Comparison of ENCODE assay signal across 9 cellular contexts in the genomic region with DNA sequence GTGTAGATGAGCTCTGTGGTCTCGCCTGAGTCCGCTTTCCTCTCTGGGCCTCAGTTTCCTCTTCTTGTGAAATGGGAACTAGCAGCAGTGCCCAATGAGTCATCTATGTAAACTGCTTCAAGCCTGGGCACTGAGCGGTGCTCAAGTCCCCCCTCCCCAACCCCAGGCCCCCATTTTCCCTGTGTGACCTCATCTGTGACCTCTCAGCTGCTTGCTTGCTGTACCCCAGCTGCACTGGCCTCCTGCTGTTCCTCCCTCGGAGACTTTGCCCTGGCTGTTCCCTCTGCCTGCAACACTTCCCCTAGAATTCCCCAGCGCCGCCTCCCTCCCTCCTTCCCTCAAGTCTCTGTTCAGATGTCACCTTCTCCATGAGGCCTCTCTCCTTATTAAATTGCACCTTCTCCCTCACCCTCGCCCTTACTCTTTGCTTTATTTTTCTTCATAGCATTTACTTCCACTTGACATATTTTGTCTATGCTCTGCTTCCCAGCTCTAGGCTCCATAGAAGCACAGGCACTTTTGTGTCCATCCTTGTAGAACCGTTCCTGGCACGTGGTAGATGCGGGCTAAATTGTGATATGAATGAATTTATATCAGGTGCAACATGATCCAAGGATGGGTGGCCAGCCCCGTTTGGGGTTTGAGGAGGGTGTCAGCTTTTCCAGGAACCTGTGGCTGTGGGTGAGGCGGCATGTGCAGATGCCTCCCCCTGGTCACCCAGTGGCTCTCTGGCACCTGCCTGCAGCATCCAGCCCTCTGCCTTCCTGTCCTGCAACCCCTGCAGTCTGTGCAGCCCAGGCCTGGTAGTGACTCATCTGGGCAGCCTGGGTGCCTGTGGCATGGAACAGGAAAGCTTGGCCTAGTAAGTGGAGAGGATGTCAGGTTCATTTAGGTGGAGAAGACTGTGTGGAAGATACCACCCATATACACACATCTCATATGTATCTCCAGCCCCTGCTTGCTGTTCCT. TPM values are rescaled to one million over a fixed set of nuclear protein-coding genes. Genes with fewer than 3 reads are reported as not detected.
A peak's percentile ranks its signal among the peaks of the same experiment; 100 is the strongest.
DNase-seq lines count a peak whose midpoint lies in the region; ATAC-seq and TF ChIP-seq lines count a peak whose summit lies in the region.
"Had no signal": no experiment of that assay in that cellular context is flagged by ENCODE, and none has a peak within 500 bp of the region (broad histone marks: within the 10 kb centered on the region; RNA-seq: fewer than 3 reads in every experiment).

No MANE protein-coding gene starts in this region.

- TF ChIP-seq POLR2A in gastroesophageal sphincter (IDR thresholded peaks at IDR 0.05): no peak

- H3K4me1 Mint-ChIP-seq in central memory CD8-positive, alpha-beta T cell: peaks cover 5% of the 10 kb centered on the region
- peaks cover 34 to 38% of the 10 kb centered on the region in 2 donors for H3K4me1 Mint-ChIP-seq in natural killer cell

- no peaks in the 10 kb centered on the region for H3K27me3 Mint-ChIP-seq in central memory CD8-positive, alpha-beta T cell
- H3K27me3 Mint-ChIP-seq in natural killer cell (ENCODE audit: low read depth in 2 of 2): no peaks in the 10 kb centered on the region

- peak overlapping the region; percentile 2 for H3K4me3 Mint-ChIP-seq in central memory CD8-positive, alpha-beta T cell
- H3K4me3 Mint-ChIP-seq in natural killer cell: peak overlapping the region; percentile 45

- ATAC-seq in central memory CD8-positive, alpha-beta T cell (replicated peaks; ENCODE audit: extremely low read depth, poor library complexity, severe bottlenecking): no peak
- ATAC-seq in natural killer cell (no peak), gastroesophageal sphincter (no peak)

- peaks cover 0 to 10% (median 0%) of the 10 kb centered on the region in 3 donors for H3K9me3 ChIP-seq in gastroesophageal sphincter
- no peaks in the 10 kb centered on the region for H3K9me3 ChIP-seq in effector memory CD4-positive, alpha-beta T cell (ENCODE audit: control insufficient read depth, low read length)

- H3K36me3 ChIP-seq in gastroesophageal sphincter: no peaks in the 10 kb centered on the region
- no peaks in the 10 kb centered on the region for H3K36me3 ChIP-seq in effector memory CD4-positive, alpha-beta T cell (ENCODE audit: control insufficient read depth, insufficient read depth, low read length)

- no peak overlapping the region for H3K27ac Mint-ChIP-seq in central memory CD8-positive, alpha-beta T cell (ENCODE audit: low read depth)
- H3K27ac Mint-ChIP-seq in natural killer cell: peak overlapping the region in 1 of 2 donors; percentile 58

- H3K27ac ChIP-seq in substantia nigra (ENCODE audit: low read depth, low read length, poor library complexity, severe bottlenecking) (no peak overlapping the region), gastroesophageal sphincter (no peak overlapping the region)
- H3K27ac ChIP-seq in effector memory CD4-positive, alpha-beta T cell (ENCODE audit: insufficient read depth, low read length, poor library complexity, severe bottlenecking): no peak overlapping the region

- H3K9me3 Mint-ChIP-seq in central memory CD8-positive, alpha-beta T cell: no peaks in the 10 kb centered on the region
- H3K9me3 Mint-ChIP-seq in natural killer cell: no peaks in the 10 kb centered on the region

- DNase-seq in DMS79 (lab: John Stamatoyannopoulos, UW) (peak; percentile 95), NCI-H187 treated with DMSO at 0.1 percent for 48 hours (lab: John Stamatoyannopoulos, UW) (peak; percentile 75), natural killer cell (no peak), substantia nigra (lab: John Stamatoyannopoulos, UW) (no peak), GM13977 (ENCODE audit: low spot score) (no peak)
- no peak for DNase-seq in central memory CD8-positive, alpha-beta T cell (ENCODE audit: low spot score in 2 of 2)
- no peak for DNase-seq in effector memory CD4-positive, alpha-beta T cell

- no peak overlapping the region for H3K4me3 ChIP-seq in gastroesophageal sphincter
- H3K4me3 ChIP-seq in effector memory CD4-positive, alpha-beta T cell (ENCODE audit: insufficient read depth, low read depth, low read length, poor library complexity, severe bottlenecking): no peak overlapping the region

- WGBS in gastroesophageal sphincter (ENCODE audit: low coverage in 1 of 2), 2 donors: 81 to 84% methylated on average over 9 to 10 of the region's 12 CpGs

- TF ChIP-seq CTCF in natural killer cell (IDR thresholded peaks at IDR 0.05): no peak
- TF ChIP-seq CTCF in GM13977 (IDR thresholded peaks at IDR 0.05; ENCODE audit: extremely low read depth, insufficient read depth, missing control alignments): no peak
- no peak for TF ChIP-seq CTCF in gastroesophageal sphincter (IDR thresholded peaks at IDR 0.05)

- TF ChIP-seq EP300 in gastroesophageal sphincter (IDR thresholded peaks at IDR 0.05): no peak

- in situ Hi-C loops in GM13977 (cut with MboI; ENCODE audit: low pct_unique_long_range_greater_than_20kb, low sequenced_read_pairs, unreplicated experiment): no loop called here

- H3K36me3 Mint-ChIP-seq in central memory CD8-positive, alpha-beta T cell (ENCODE audit: insufficient read depth): no peaks in the 10 kb centered on the region
- no peaks in the 10 kb centered on the region for H3K36me3 Mint-ChIP-seq in natural killer cell

- H3K27me3 ChIP-seq in gastroesophageal sphincter: no peaks in the 10 kb centered on the region
- no peaks in the 10 kb centered on the region for H3K27me3 ChIP-seq in effector memory CD4-positive, alpha-beta T cell (replicated peaks; ENCODE audit: control insufficient read depth, insufficient read depth, low read length, poor library complexity, severe bottlenecking)

- peaks cover 0 to 31% (median 0%) of the 10 kb centered on the region in 3 donors for H3K4me1 ChIP-seq in gastroesophageal sphincter
- H3K4me1 ChIP-seq in effector memory CD4-positive, alpha-beta T cell (ENCODE audit: control insufficient read depth, insufficient read depth, low read length, poor library complexity, severe bottlenecking): no peaks in the 10 kb centered on the region

- intact Hi-C loops in natural killer cell (cut with micrococcal nuclease): no loop called here

RNA-seq across cellular contexts. Expression of a gene that starts 26.3 kb away (rescaled TPM):
- total RNA-seq in natural killer cell (10 to 100 TPM; 34.4 to 35.8 (median 35.4) TPM), gastroesophageal sphincter (10 to 100 TPM in 2 of 4 donors, 1 to 10 TPM in 2; 5.9 to 20.2 (median 11.8) TPM)

RNA-seq across cellular contexts. Expression of a gene that starts 26.9 kb away (rescaled TPM):
- total RNA-seq in natural killer cell: not detected
- total RNA-seq in gastroesophageal sphincter: not detected
- total RNA-seq: dermis microvascular lymphatic vessel endothelial cell had no signal

Comparison
In these comparisons a context has a peak if more than half of its experiments do, and no peak if none do; other contexts are left out.
1. DNase-seq: peak in DMS79 (single experiment) and NCI-H187 treated with DMSO at 0.1 percent for 48 hours (single experiment); none in central memory CD8-positive, alpha-beta T cell (0 of 2), natural killer cell (single experiment), substantia nigra (0 of 49), GM13977 (single experiment) and effector memory CD4-positive, alpha-beta T cell (0 of 3).